23 cellular contexts compared by ENCODE assay signal in the genomic region with DNA sequence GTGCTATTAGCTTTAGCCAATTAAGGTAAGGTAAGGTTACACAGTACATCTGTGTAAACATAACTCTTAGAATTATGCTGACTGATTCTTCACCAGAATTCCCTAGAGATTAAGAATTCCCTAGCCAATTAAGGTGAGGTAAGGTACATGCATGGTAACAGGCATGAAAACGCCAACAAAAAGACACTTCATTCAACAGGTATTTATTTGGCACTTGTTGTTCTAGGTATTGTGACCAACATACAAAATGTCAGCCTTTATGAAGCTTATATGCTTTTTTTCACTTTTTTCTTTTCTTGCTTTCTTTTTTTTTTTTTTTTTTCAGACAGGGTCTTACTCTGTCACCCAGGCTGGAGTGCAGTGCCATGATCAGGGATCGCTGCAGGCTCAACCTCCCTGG. TPM values are rescaled to one million over a fixed set of nuclear protein-coding genes. Genes with fewer than 3 reads are reported as not detected.
"Had no signal": no experiment of that assay in that cellular context is flagged by ENCODE, and none has a peak within 500 bp of the region (broad histone marks: within the 10 kb centered on the region; RNA-seq: fewer than 3 reads in every experiment).

No MANE protein-coding gene starts in this region.

- DNase-seq: islet precursor cell; left ventricle myocardium inferior; mesendoderm; midbrain; mucosa of descending colon; naive thymus-derived CD4-positive, alpha-beta T cell; nucleus accumbens; right lobe of liver; stimulated activated CD4-positive, alpha-beta T cell treated with anti-CD3 and anti-CD28 coated beads, Interleukin-2, amount 100 ng/mL, for 24 hours; stimulated activated CD4-positive, alpha-beta T cell treated with anti-CD3 and anti-CD28 coated beads, Interleukin-4, amount 100 ng/mL, for 1 hour; stimulated activated naive B cell treated with anti-CD40 and anti-IgM and Interleukin-4, amounts not matched to agents 10 μg/mL and 1 μg/mL and 100 μg/mL, for 72 hours; stimulated activated naive CD8-positive, alpha-beta T cell treated with anti-CD3 and anti-CD28 coated beads, Interleukin-15, Interleukin-2, amounts not matched to agents 100 U/mL and 50 U/mL, for 24 hours; stomach; testis; thyroid gland; transverse colon; upper lobe of right lung had no signal

- H2AFZ ChIP-seq: hepatocyte, parathyroid adenoma had no signal

- H3K9ac ChIP-seq: parathyroid adenoma had no signal

- H3K4me3 ChIP-seq: hepatocyte, left ventricle myocardium inferior, lung, mucosa of descending colon, right atrium auricular region, right lobe of liver, smooth muscle cell, stomach, testis, thyroid gland, transverse colon, upper lobe of right lung had no signal

- H3K4me3 Mint-ChIP-seq: naive thymus-derived CD4-positive, alpha-beta T cell; natural killer cell treated with Interleukin-12 subunit alpha and Interleukin-12 subunit beta and Interleukin-15 and Interleukin-18, amount 100 ng/mL, for 72 hours; stimulated activated naive B cell treated with anti-CD40 and anti-IgM and Interleukin-4, amounts not matched to agents 10 μg/mL and 1 μg/mL and 100 μg/mL, for 72 hours had no signal

- H3K27ac ChIP-seq: hepatocyte, left ventricle myocardium inferior, parathyroid adenoma, right lobe of liver, stomach, testis, thyroid gland, transverse colon, upper lobe of right lung had no signal

- H3K27ac Mint-ChIP-seq: naive thymus-derived CD4-positive, alpha-beta T cell; natural killer cell treated with Interleukin-12 subunit alpha and Interleukin-12 subunit beta and Interleukin-15 and Interleukin-18, amount 100 ng/mL, for 72 hours; stimulated activated naive B cell treated with anti-CD40 and anti-IgM and Interleukin-4, amounts not matched to agents 10 μg/mL and 1 μg/mL and 100 μg/mL, for 72 hours had no signal

- H3K27me3 ChIP-seq: hepatocyte, right atrium auricular region, right lobe of liver, stomach, testis, thyroid gland, transverse colon, upper lobe of right lung had no signal

- H3K36me3 Mint-ChIP-seq: naive thymus-derived CD4-positive, alpha-beta T cell; natural killer cell treated with Interleukin-12 subunit alpha and Interleukin-12 subunit beta and Interleukin-15 and Interleukin-18, amount 100 ng/mL, for 72 hours; stimulated activated naive B cell treated with anti-CD40 and anti-IgM and Interleukin-4, amounts not matched to agents 10 μg/mL and 1 μg/mL and 100 μg/mL, for 72 hours had no signal

- ATAC-seq: mucosa of descending colon; naive thymus-derived CD4-positive, alpha-beta T cell; natural killer cell treated with Interleukin-12 subunit alpha and Interleukin-12 subunit beta and Interleukin-15 and Interleukin-18, amount 100 ng/mL, for 72 hours; right lobe of liver; stimulated activated naive B cell treated with anti-CD40 and anti-IgM and Interleukin-4, amounts not matched to agents 10 μg/mL and 1 μg/mL and 100 μg/mL, for 72 hours; stimulated activated naive CD8-positive, alpha-beta T cell treated with anti-CD3 and anti-CD28 coated beads, Interleukin-15, Interleukin-2, amounts not matched to agents 100 U/mL and 50 U/mL, for 24 hours; upper lobe of right lung had no signal

- H3K4me2 ChIP-seq: hepatocyte, smooth muscle cell had no signal

- H3K9me3 Mint-ChIP-seq: natural killer cell treated with Interleukin-12 subunit alpha and Interleukin-12 subunit beta and Interleukin-15 and Interleukin-18, amount 100 ng/mL, for 72 hours had no signal

- H3K4me1 Mint-ChIP-seq: naive thymus-derived CD4-positive, alpha-beta T cell; stimulated activated naive B cell treated with anti-CD40 and anti-IgM and Interleukin-4, amounts not matched to agents 10 μg/mL and 1 μg/mL and 100 μg/mL, for 72 hours had no signal

- H3K9me3 ChIP-seq: left ventricle myocardium inferior, mucosa of descending colon, right atrium auricular region, right lobe of liver, stomach, testis, thyroid gland, transverse colon, upper lobe of right lung had no signal

- H3K36me3 ChIP-seq: left ventricle myocardium inferior, right lobe of liver, stomach, thyroid gland, transverse colon, upper lobe of right lung had no signal

- H3K4me1 ChIP-seq: parathyroid adenoma, right lobe of liver, testis, thyroid gland, transverse colon, upper lobe of right lung had no signal

RNA-seq across cellular contexts. Expression of gene EDNRA, which starts 47.2 kb away (rescaled TPM):
- total RNA-seq: naive thymus-derived CD4-positive, alpha-beta T cell; natural killer cell treated with Interleukin-12 subunit alpha and Interleukin-12 subunit beta and Interleukin-15 and Interleukin-18, amount 100 ng/mL, for 72 hours had no signal
- polyA plus RNA-seq: naive thymus-derived CD4-positive, alpha-beta T cell had no signal
